In the genomic region with DNA sequence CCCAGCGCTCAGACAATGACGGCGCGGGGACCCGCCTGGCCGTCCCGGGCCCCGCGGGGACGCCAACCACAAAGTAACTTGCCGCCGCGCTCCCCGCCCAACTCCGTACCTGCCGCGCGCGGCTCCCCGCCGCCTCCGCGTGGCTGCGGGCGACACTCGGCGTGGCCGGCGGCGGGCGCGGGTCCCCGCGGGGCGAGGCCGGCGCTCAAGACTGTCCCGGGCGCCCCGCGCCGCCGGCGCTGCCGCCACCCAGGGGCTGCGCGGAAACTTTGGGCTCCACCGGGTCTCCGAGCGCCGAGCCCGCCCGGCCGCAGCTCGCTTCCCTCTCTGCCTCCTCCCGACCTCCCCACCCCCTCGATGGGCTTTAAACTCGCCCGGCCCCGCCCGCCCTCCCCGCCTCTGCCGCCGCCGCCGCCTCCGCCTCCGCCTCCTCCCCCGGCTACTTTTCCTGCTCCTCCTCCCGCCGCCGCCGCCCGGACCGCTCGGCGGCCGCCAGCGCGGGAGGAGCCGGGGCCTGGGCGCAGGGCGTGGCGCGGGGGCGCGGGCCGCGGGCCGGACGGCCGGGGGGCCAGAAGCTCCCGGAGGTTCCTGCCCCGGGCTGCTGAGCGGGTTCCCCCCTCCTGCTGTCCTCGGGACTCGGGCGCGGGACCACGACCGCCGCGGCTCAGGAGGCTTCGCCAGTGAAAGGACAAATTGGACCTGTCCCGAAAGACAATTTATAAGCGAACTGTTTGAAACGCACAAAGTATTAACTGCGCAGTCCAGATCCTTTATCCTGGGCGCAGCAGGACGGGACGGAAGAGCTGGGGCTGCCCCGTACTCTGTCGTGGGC, we compare ENCODE assay signal across 8 cellular contexts. TPM values are rescaled to one million over a fixed set of nuclear protein-coding genes. Genes with fewer than 3 reads are reported as not detected.
DNase-seq lines count a peak whose midpoint lies in the region; ATAC-seq and TF ChIP-seq lines count a peak whose summit lies in the region.

No MANE protein-coding gene starts in this region.

- ATAC-seq in CD8-positive, alpha-beta T cell: peak; percentile 49
- ATAC-seq in WTC11 (peak; percentile 61), lower lobe of right lung (peak; percentile 87 to 88), HG03039 (IDR thresholded peaks at IDR 0.05; ENCODE audit: unreplicated experiment) (no peak)

- peaks cover 2% of the 10 kb centered on the region for H3K36me3 Mint-ChIP-seq in CD8-positive, alpha-beta T cell
- peaks cover 16% of the 10 kb centered on the region for H3K36me3 Mint-ChIP-seq in WTC11

- H3K4me1 Mint-ChIP-seq in CD8-positive, alpha-beta T cell (ENCODE audit: low read depth): peaks cover 11% of the 10 kb centered on the region
- H3K4me1 Mint-ChIP-seq in WTC11: peaks cover 49% of the 10 kb centered on the region

- CTCF ChIA-PET in CD8-positive, alpha-beta T cell (lab: Charles Lee): no interaction called here
- CTCF ChIA-PET in WTC11 (lab: Charles Lee): no interaction called here

- TF ChIP-seq CTCF in CD8-positive, alpha-beta T cell (IDR thresholded peaks at IDR 0.05): no peak
- TF ChIP-seq CTCF in LNCaP clone FGC (IDR thresholded peaks at IDR 0.05; ENCODE audit: control insufficient read depth, extremely low read depth, insufficient read depth): 0 out of 2 replicates have a peak, but pooled peaks have one; percentile 7
- no peak for TF ChIP-seq CTCF in WTC11 (IDR thresholded peaks at IDR 0.05)
- no peak for TF ChIP-seq CTCF in lower lobe of right lung (IDR thresholded peaks at IDR 0.05)
- no peak for TF ChIP-seq CTCF in testis (IDR thresholded peaks at IDR 0.05)

- intact Hi-C loops in CD8-positive, alpha-beta T cell (cut with DNase I, micrococcal nuclease): loop anchor here (2.0 to 5.0 kb wide), 3 partner anchors 51 to 97 kb away; no protein-coding TSS in a partner anchor
- intact Hi-C loops in lower lobe of right lung (cut with DNase I): no loop called here
- intact Hi-C loops in testis (cut with DNase I; ENCODE audit: low total_unique reads): no loop called here

- peak in 1 of 7 experiments; percentile 35 for DNase-seq in CD8-positive, alpha-beta T cell
- DNase-seq in LNCaP clone FGC (ENCODE audit: low read depth) (no peak), WTC11 (ENCODE audit: low spot score) (peak; percentile 65), lower lobe of right lung (peak; percentile 82), testis (peak; percentile 34), SJCRH30 (no peak)
- DNase-seq in effector memory CD4-positive, alpha-beta T cell: no peak

- peaks cover 8% of the 10 kb centered on the region for H3K4me1 ChIP-seq in CD8-positive, alpha-beta T cell (ENCODE audit: insufficient read depth, low read length)
- H3K4me1 ChIP-seq in effector memory CD4-positive, alpha-beta T cell (ENCODE audit: control insufficient read depth, insufficient read depth, low read length, poor library complexity, severe bottlenecking): no peaks in the 10 kb centered on the region
- peaks cover 26% of the 10 kb centered on the region for H3K4me1 ChIP-seq in lower lobe of right lung
- peaks cover 2% of the 10 kb centered on the region for H3K4me1 ChIP-seq in testis
- no peaks in the 10 kb centered on the region for H3K4me1 ChIP-seq in SJCRH30

- peaks cover 2% of the 10 kb centered on the region for H3K9me3 ChIP-seq in CD8-positive, alpha-beta T cell (ENCODE audit: low read length)
- no peaks in the 10 kb centered on the region for H3K9me3 ChIP-seq in effector memory CD4-positive, alpha-beta T cell (ENCODE audit: control insufficient read depth, low read length)
- H3K9me3 ChIP-seq in lower lobe of right lung: no peaks in the 10 kb centered on the region
- no peaks in the 10 kb centered on the region for H3K9me3 ChIP-seq in testis
- no peaks in the 10 kb centered on the region for H3K9me3 ChIP-seq in SJCRH30 (replicated peaks)

- TF ChIP-seq POLR2A in testis (IDR thresholded peaks at IDR 0.05): no peak

- peaks cover 8% of the 10 kb centered on the region for H3K9me3 Mint-ChIP-seq in CD8-positive, alpha-beta T cell
- H3K9me3 Mint-ChIP-seq in WTC11: peaks cover 23% of the 10 kb centered on the region

- H3K4me3 ChIP-seq in CD8-positive, alpha-beta T cell (ENCODE audit: low read depth, low read length): peak overlapping the region; percentile 28
- H3K4me3 ChIP-seq in LNCaP clone FGC (ENCODE audit: low read depth, low read length) (peak overlapping the region; percentile 81), lower lobe of right lung (peak overlapping the region; percentile 70), testis (peak overlapping the region; percentile 44 to 49), SJCRH30 (no peak overlapping the region)
- H3K4me3 ChIP-seq in effector memory CD4-positive, alpha-beta T cell (ENCODE audit: insufficient read depth, low read depth, low read length, poor library complexity, severe bottlenecking): peak overlapping the region; percentile 37

- no peak overlapping the region for H3K27ac ChIP-seq in CD8-positive, alpha-beta T cell (ENCODE audit: low read depth, low read length)
- no peak overlapping the region for H3K27ac ChIP-seq in effector memory CD4-positive, alpha-beta T cell (ENCODE audit: insufficient read depth, low read length, poor library complexity, severe bottlenecking)
- H3K27ac ChIP-seq in lower lobe of right lung (peak overlapping the region; percentile 73), testis (peak overlapping the region in 1 of 2 donors; percentile 64), SJCRH30 (no peak overlapping the region)

- POLR2A ChIA-PET in CD8-positive, alpha-beta T cell (lab: Charles Lee): no interaction called here
- POLR2A ChIA-PET in WTC11 (lab: Charles Lee): no interaction called here

- no peaks in the 10 kb centered on the region for H3K36me3 ChIP-seq in CD8-positive, alpha-beta T cell (ENCODE audit: insufficient read depth, low read length)
- no peaks in the 10 kb centered on the region for H3K36me3 ChIP-seq in effector memory CD4-positive, alpha-beta T cell (ENCODE audit: control insufficient read depth, insufficient read depth, low read length)
- H3K36me3 ChIP-seq in lower lobe of right lung (no peaks in the 10 kb centered on the region), testis (ENCODE audit: low read depth, missing control alignments) (no peaks in the 10 kb centered on the region), SJCRH30 (no peaks in the 10 kb centered on the region)

- peak overlapping the region; percentile 76 for H3K4me3 Mint-ChIP-seq in CD8-positive, alpha-beta T cell
- H3K4me3 Mint-ChIP-seq in WTC11: peak overlapping the region; percentile 69

- no peak overlapping the region for H3K27ac Mint-ChIP-seq in CD8-positive, alpha-beta T cell
- H3K27ac Mint-ChIP-seq in WTC11: no peak overlapping the region

- peaks cover 44% of the 10 kb centered on the region for H3K27me3 Mint-ChIP-seq in CD8-positive, alpha-beta T cell (ENCODE audit: low read depth)
- peaks cover 43% of the 10 kb centered on the region for H3K27me3 Mint-ChIP-seq in WTC11 (ENCODE audit: low read depth)

- 0% methylated on average over 2 to 70 of the region's 113 CpGs for WGBS in testis, 2 donors

- H3K27me3 ChIP-seq in CD8-positive, alpha-beta T cell (ENCODE audit: insufficient read depth, low read length): peaks cover 4% of the 10 kb centered on the region
- H3K27me3 ChIP-seq in effector memory CD4-positive, alpha-beta T cell (replicated peaks; ENCODE audit: control insufficient read depth, insufficient read depth, low read length, poor library complexity, severe bottlenecking): no peaks in the 10 kb centered on the region
- H3K27me3 ChIP-seq in lower lobe of right lung (ENCODE audit: low read depth): no peaks in the 10 kb centered on the region
- H3K27me3 ChIP-seq in testis: no peaks in the 10 kb centered on the region
- H3K27me3 ChIP-seq in SJCRH30: peaks cover 11% of the 10 kb centered on the region; the same call in 1 of the 2 replicates

TF ChIP-seq in WTC11, 78 proteins besides CTCF, POLR2A, EP300 and RAD21 (continues in another document):
- TF ChIP-seq, protein P1, sequence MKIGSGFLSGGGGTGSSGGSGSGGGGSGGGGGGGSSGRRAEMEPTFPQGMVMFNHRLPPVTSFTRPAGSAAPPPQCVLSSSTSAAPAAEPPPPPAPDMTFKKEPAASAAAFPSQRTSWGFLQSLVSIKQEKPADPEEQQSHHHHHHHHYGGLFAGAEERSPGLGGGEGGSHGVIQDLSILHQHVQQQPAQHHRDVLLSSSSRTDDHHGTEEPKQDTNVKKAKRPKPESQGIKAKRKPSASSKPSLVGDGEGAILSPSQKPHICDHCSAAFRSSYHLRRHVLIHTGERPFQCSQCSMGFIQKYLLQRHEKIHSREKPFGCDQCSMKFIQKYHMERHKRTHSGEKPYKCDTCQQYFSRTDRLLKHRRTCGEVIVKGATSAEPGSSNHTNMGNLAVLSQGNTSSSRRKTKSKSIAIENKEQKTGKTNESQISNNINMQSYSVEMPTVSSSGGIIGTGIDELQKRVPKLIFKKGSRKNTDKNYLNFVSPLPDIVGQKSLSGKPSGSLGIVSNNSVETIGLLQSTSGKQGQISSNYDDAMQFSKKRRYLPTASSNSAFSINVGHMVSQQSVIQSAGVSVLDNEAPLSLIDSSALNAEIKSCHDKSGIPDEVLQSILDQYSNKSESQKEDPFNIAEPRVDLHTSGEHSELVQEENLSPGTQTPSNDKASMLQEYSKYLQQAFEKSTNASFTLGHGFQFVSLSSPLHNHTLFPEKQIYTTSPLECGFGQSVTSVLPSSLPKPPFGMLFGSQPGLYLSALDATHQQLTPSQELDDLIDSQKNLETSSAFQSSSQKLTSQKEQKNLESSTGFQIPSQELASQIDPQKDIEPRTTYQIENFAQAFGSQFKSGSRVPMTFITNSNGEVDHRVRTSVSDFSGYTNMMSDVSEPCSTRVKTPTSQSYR (CRISPR knock-in tag; IDR thresholded peaks at IDR 0.05): no peak
- TF ChIP-seq ETV6 (CRISPR knock-in tag; IDR thresholded peaks at IDR 0.05): no peak
- no peak for TF ChIP-seq NR1H2 (CRISPR knock-in tag; IDR thresholded peaks at IDR 0.05)
- TF ChIP-seq, protein P2, sequence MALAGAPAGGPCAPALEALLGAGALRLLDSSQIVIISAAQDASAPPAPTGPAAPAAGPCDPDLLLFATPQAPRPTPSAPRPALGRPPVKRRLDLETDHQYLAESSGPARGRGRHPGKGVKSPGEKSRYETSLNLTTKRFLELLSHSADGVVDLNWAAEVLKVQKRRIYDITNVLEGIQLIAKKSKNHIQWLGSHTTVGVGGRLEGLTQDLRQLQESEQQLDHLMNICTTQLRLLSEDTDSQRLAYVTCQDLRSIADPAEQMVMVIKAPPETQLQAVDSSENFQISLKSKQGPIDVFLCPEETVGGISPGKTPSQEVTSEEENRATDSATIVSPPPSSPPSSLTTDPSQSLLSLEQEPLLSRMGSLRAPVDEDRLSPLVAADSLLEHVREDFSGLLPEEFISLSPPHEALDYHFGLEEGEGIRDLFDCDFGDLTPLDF (CRISPR knock-in tag; IDR thresholded peaks at IDR 0.05): no peak
- no peak for TF ChIP-seq OVOL2 (CRISPR knock-in tag; IDR thresholded peaks at IDR 0.05; ENCODE audit: borderline replicate concordance)
- no peak for TF ChIP-seq FOXK1 (CRISPR knock-in tag; IDR thresholded peaks at IDR 0.05)

RNA-seq across cellular contexts. Expression of a gene that starts 10.6 kb away (rescaled TPM):
- 1 to 10 TPM; 2.6 to 2.9 TPM for total RNA-seq in CD8-positive, alpha-beta T cell
- total RNA-seq in WTC11 (2021) (66.0 to 103 TPM (median 67.3 TPM) in 3 replicates), lower lobe of right lung (36.5 TPM), testis (10 to 100 TPM; 57.7 to 81.9 TPM)
- 54.0 TPM for polyA plus RNA-seq in testis (ENCODE audit: insufficient read depth, low read depth, low replicate concordance)
- 0.58 and 0.95 TPM in 2 replicates for total RNA-seq in SJCRH30 (2014; rRNA removed; shearing (Covaris generic))

Comparison
In these comparisons a context has a peak if more than half of its experiments do, and no peak if none do; other contexts are left out.
1. DNase-seq: peak in WTC11 (single experiment), lower lobe of right lung (single experiment) and testis (single experiment); none in LNCaP clone FGC (single experiment), effector memory CD4-positive, alpha-beta T cell (0 of 3) and SJCRH30 (0 of 2).
2. intact Hi-C loops: an anchor here in CD8-positive, alpha-beta T cell (2.0 to 5.0 kb wide); none called in lower lobe of right lung and testis.